ENCODE assay signal across 21 cellular contexts in the genomic region with DNA sequence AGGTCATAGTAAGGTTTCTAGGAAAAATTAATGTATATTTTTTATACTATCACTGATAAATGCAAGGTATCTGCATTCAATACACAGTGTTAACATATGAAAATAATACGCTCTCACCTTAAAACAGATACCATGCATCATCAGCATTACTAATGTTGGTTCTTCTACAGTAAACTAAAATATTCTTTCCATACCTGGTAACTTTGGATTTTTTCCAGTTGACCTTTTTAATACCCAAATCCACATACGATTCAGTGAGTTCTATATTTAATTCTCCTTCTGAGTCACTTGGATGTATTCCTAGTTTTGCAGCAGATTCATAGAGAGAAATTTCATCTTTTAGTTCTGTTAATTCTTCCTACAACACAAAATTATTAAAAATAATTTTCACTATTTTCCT.
"Had no signal": no experiment of that assay in that cellular context is flagged by ENCODE, and none has a peak within 500 bp of the region (broad histone marks: within the 10 kb centered on the region; RNA-seq: fewer than 3 reads in every experiment).

No MANE protein-coding gene starts in this region.

- H3K4me1 ChIP-seq: foreskin keratinocyte, left lung, lower lobe of right lung had no signal

- H3K79me2 ChIP-seq: hepatocyte had no signal

- H3K27me3 ChIP-seq: esophagus squamous epithelium, foreskin keratinocyte, gastroesophageal sphincter, heart left ventricle, hepatocyte, left lung had no signal

- H3K27ac ChIP-seq: coronary artery, epithelial cell of prostate, esophagus squamous epithelium, foreskin keratinocyte, gastroesophageal sphincter, heart left ventricle, hepatocyte, left lung, lower lobe of right lung had no signal

- H3K4me2 ChIP-seq: hepatocyte had no signal

- DNase-seq: effector CD8-positive, alpha-beta T cell; effector memory CD8-positive, alpha-beta T cell; endodermal cell; erythroblast; esophagus squamous epithelium; foreskin keratinocyte; heart left ventricle; hypothalamus; immature natural killer cell; left cardiac atrium; left lung; left ventricle myocardium superior; lower lobe of right lung; mesenchymal stem cell; mucosa of descending colon; naive B cell had no signal

- H2AFZ ChIP-seq: hepatocyte had no signal

- H3K9me3 ChIP-seq: esophagus squamous epithelium, gastroesophageal sphincter, heart left ventricle, left lung, lower lobe of right lung, mucosa of descending colon had no signal

- ATAC-seq: effector memory CD8-positive, alpha-beta T cell; esophagus mucosa; foreskin keratinocyte; gastroesophageal sphincter; heart left ventricle; left cardiac atrium; left lung; left ventricle myocardium superior; lower lobe of right lung had no signal

- H3K4me3 ChIP-seq: coronary artery, esophagus squamous epithelium, gastroesophageal sphincter, heart left ventricle, hepatocyte, left lung, lower lobe of right lung, mucosa of descending colon had no signal
